Comparison of ENCODE assay signal across 8 cellular contexts in the genomic region with DNA sequence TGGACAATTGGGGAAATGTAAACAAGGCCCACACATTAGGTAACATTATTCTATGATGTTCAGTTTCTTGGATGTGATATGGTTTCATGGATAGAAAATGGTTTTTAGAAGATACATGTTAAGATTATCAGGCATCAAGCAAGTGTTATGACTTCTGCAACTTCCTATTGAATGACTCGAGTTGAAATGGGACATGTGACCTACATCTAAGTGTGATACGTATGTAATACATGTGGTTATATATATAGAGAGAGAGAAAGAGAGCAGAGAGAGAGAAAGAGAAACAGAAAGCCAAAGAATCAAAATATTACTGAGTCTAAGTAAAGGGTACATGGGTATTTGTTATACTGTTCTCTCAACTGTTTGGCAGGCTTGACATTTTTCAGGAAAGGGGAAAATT. TPM values are rescaled to one million over a fixed set of nuclear protein-coding genes. Genes with fewer than 3 reads are reported as not detected.
DNase-seq lines count a peak whose midpoint lies in the region; ATAC-seq, FAIRE-seq and TF ChIP-seq lines count a peak whose summit lies in the region.
"Had no signal": no experiment of that assay in that cellular context is flagged by ENCODE, and none has a peak within 500 bp of the region (broad histone marks: within the 10 kb centered on the region; RNA-seq: fewer than 3 reads in every experiment).

No MANE protein-coding gene starts in this region.

- no peaks in the 10 kb centered on the region for H3K9me3 ChIP-seq in ovary
- H3K9me3 ChIP-seq: Peyer's patch had no signal

- DNase-seq in bronchial epithelial cell (ENCODE audit: low read depth) = peak; percentile 28
- DNase-seq in ovary = no peak
- no peak for DNase-seq in Ammon's horn (ENCODE audit: low spot score)
- no peak for DNase-seq in cerebellar cortex (ENCODE audit: low spot score)
- DNase-seq in Right ventricle myocardium inferior (ENCODE audit: missing footprints) = no peak

- TF ChIP-seq EP300 in ovary (IDR thresholded peaks at IDR 0.05) = no peak

- no peaks in the 10 kb centered on the region for H3K27me3 ChIP-seq in bronchial epithelial cell (ENCODE audit: control insufficient read depth, insufficient read depth, low read length)
- H3K27me3 ChIP-seq in ovary = no peaks in the 10 kb centered on the region
- H3K27me3 ChIP-seq: Peyer's patch had no signal

- intact Hi-C loops in ovary (cut with DNase I) (no loop called here), Right ventricle myocardium inferior (cut with DNase I) (no loop called here)

- H3K4me3 ChIP-seq in bronchial epithelial cell (ENCODE audit: low read depth, low read length) (peak overlapping the region; percentile 86), ovary (peak overlapping the region; percentile 98)

- no peak for FAIRE-seq in bronchial epithelial cell (lab: Jason Lieb, UNC)

- WGBS in ovary, 3 donors = 22 to 34% (median 23%) methylated on average over 2 of the region's 2 CpGs

- ATAC-seq in GM18861 (IDR thresholded peaks at IDR 0.05; ENCODE audit: unreplicated experiment) (peak; percentile 30), HG03442 (IDR thresholded peaks at IDR 0.05; ENCODE audit: unreplicated experiment) (peak; percentile 21), Right ventricle myocardium inferior (no peak)

- no peak overlapping the region for H3K27ac ChIP-seq in ovary

- TF ChIP-seq POLR2A in ovary (IDR thresholded peaks at IDR 0.05) = no peak

- H3K36me3 ChIP-seq in bronchial epithelial cell (ENCODE audit: control insufficient read depth, insufficient read depth, low read length) (no peaks in the 10 kb centered on the region), ovary (no peaks in the 10 kb centered on the region)
- H3K36me3 ChIP-seq: Peyer's patch had no signal

- TF ChIP-seq CTCF in bronchial epithelial cell (IDR thresholded peaks at IDR 0.05; ENCODE audit: insufficient read depth, low read length, severe bottlenecking) (no peak), ovary (IDR thresholded peaks at IDR 0.05) (no peak)

- H3K4me1 ChIP-seq in ovary (ENCODE audit: insufficient read depth) = no peaks in the 10 kb centered on the region

RNA-seq across cellular contexts. Expression of a gene that starts 1.7 kb away (rescaled TPM):
- total RNA-seq in bronchial epithelial cell = 28.2 and 33.2 TPM in 2 replicates
- 10 to 100 TPM; 20.7 to 29.0 (median 24.2) TPM for total RNA-seq in ovary
- polyA plus RNA-seq in ovary = 10 to 100 TPM in 1 of 2 donors, 1 to 10 TPM in 1; 8.6 to 14.8 TPM
- total RNA-seq in Right ventricle myocardium inferior = 9.6 TPM

RNA-seq across cellular contexts. Expression of a gene that starts 29.5 kb away (rescaled TPM):
- total RNA-seq in bronchial epithelial cell (46.6 and 58.6 TPM in 2 replicates), ovary (10 to 100 TPM; 67.0 to 75.4 (median 70.2) TPM), Right ventricle myocardium inferior (26.6 TPM)
- 100 to 1,000 TPM; 106 to 173 TPM for polyA plus RNA-seq in ovary

RNA-seq across cellular contexts. Expression of a gene that starts 32.4 kb away (rescaled TPM):
- total RNA-seq in bronchial epithelial cell (1.3 and 6.4 TPM in 2 replicates), ovary (1 to 10 TPM in 2 of 7 donors, under 1 TPM in 5; 0.05 to 1.4 (median 0.50) TPM), Right ventricle myocardium inferior (0.62 TPM)
- polyA plus RNA-seq in ovary = under 1 TPM; 0.04 to 0.83 TPM
